In the genomic region with DNA sequence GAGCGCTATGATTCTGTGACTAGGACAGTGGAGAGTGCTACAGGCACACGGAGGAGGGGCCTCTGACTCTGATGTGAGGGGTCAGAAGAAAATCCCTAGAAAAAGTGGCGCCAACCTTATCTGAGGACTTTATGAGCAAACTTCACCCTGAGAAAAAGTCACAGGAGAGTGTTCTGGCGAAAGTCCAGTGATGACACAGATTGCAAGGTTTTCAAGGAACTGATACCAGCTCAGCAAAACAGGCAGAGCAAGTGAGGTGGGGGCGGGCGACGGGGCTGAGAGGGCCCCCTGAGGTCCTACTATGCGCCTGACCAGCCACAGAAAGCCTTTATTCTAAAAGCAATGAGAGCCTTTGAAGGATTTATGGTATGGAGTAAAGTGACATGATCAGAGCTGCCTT, we compare ENCODE assay signal across 11 cellular contexts.
DNase-seq lines count a peak whose midpoint lies in the region; ATAC-seq and TF ChIP-seq lines count a peak whose summit lies in the region.
"Had no signal": no experiment of that assay in that cellular context is flagged by ENCODE, and none has a peak within 500 bp of the region (broad histone marks: within the 10 kb centered on the region; RNA-seq: fewer than 3 reads in every experiment).

No MANE protein-coding gene starts in this region.

- no peak overlapping the region for H2AFZ ChIP-seq in parathyroid adenoma

- TF ChIP-seq CTCF in colonic mucosa (IDR thresholded peaks at IDR 0.05) (no peak), parathyroid adenoma (IDR thresholded peaks at IDR 0.05) (no peak)

- H3K4me3 ChIP-seq in colonic mucosa (no peak overlapping the region), parathyroid adenoma (ENCODE audit: low read depth, low read length) (no peak overlapping the region)
- H3K4me3 ChIP-seq: ovary had no signal

- H3K4me1 ChIP-seq in colonic mucosa, result peaks cover 13% of the 10 kb centered on the region
- peaks cover 51% of the 10 kb centered on the region for H3K4me1 ChIP-seq in parathyroid adenoma

- intact Hi-C loops in colonic mucosa (cut with DNase I), result no loop called here

- H3K9me3 ChIP-seq in colonic mucosa, result no peaks in the 10 kb centered on the region
- no peaks in the 10 kb centered on the region for H3K9me3 ChIP-seq in parathyroid adenoma (ENCODE audit: control insufficient read depth, low read length)
- H3K9me3 ChIP-seq: ovary had no signal

- H3K9ac ChIP-seq in colonic mucosa (ENCODE audit: low read depth in 2 of 2, low read length in 2 of 2) (peak overlapping the region in 1 of 2 donors; percentile 59), parathyroid adenoma (no peak overlapping the region)

- DNase-seq in G401 (ENCODE audit: low spot score) (peak; percentile 22), NCI-H226 (peak; percentile 41), colonic mucosa (peak; percentile 88), amniotic stem cell (lab: John Stamatoyannopoulos, UW) (no peak)
- DNase-seq: CD8-positive, alpha-beta memory T cell; NCI-H2081 treated with DMSO at 0.1 percent for 48 hours; ovary had no signal

- ATAC-seq in HG03565 (IDR thresholded peaks at IDR 0.05; ENCODE audit: unreplicated experiment) (no peak), HG02759 (IDR thresholded peaks at IDR 0.05; ENCODE audit: unreplicated experiment) (no peak), HG02970 (IDR thresholded peaks at IDR 0.05; ENCODE audit: low FRiP score, unreplicated experiment) (no peak)

- H3K36me3 ChIP-seq in colonic mucosa (no peaks in the 10 kb centered on the region), parathyroid adenoma (ENCODE audit: control insufficient read depth, insufficient read depth, low read length) (no peaks in the 10 kb centered on the region)
- H3K36me3 ChIP-seq: ovary had no signal

- in situ Hi-C loops in G401 (cut with HindIII; ENCODE audit: low sequenced_read_pairs), result no loop called here

- H3K27ac ChIP-seq in colonic mucosa, result peak overlapping the region; percentile 64
- H3K27ac ChIP-seq in parathyroid adenoma, result no peak overlapping the region
- H3K27ac ChIP-seq: ovary had no signal

- H3K27me3 ChIP-seq in colonic mucosa (no peaks in the 10 kb centered on the region), parathyroid adenoma (ENCODE audit: control insufficient read depth, insufficient read depth, low read length) (no peaks in the 10 kb centered on the region)
- H3K27me3 ChIP-seq: ovary had no signal

- peaks cover 20% of the 10 kb centered on the region for H3K79me2 ChIP-seq in parathyroid adenoma

- H3K4me2 ChIP-seq in parathyroid adenoma (ENCODE audit: low read length), result peak overlapping the region; percentile 41
